Comparison of ENCODE assay signal across 8 cellular contexts in genomic region chr20:45972500-45973183, GRCh38. TPM values are rescaled to one million over a fixed set of nuclear protein-coding genes. Genes with fewer than 3 reads are reported as not detected.
DNase-seq lines count a peak whose midpoint lies in the region; ATAC-seq, FAIRE-seq and TF ChIP-seq lines count a peak whose summit lies in the region.

No MANE protein-coding gene starts in this region.

- CTCF ChIA-PET in Caco-2 (lab: Charles Lee) = interaction anchor here (0.6 to 5.5 kb wide), 8 partner anchors 14 to 1357 kb away, joined by 3 to 63 read pairs (median 4); partner anchors contain the start of gene PCIF1
- CTCF ChIA-PET in activated B cell treated with CpG ODN at 0.5 μM for 24 hours (lab: Charles Lee) = interaction anchor here (1.2 to 3.9 kb wide), 3 partner anchors 10 to 82 kb away, joined by 3 to 11 read pairs (median 6); partner anchors contain the start of genes CTSA and NEURL2

- DNase-seq in Caco-2 = no peak
- DNase-seq in activated B cell treated with CpG ODN at 0.5 μM for 24 hours = no peak
- DNase-seq in left ventricle myocardium superior = peak; percentile 38
- DNase-seq in small intestine = peak; percentile 96
- DNase-seq in NCI-H2171 treated with DMSO at 0.1 percent for 48 hours (lab: John Stamatoyannopoulos, UW) = no peak
- DNase-seq in stimulated activated CD4-positive, alpha-beta T cell treated with anti-CD3 and anti-CD28 coated beads, Interleukin-12 subunit alpha, Interleukin-12 subunit beta, amount 100 ng/mL, for 4 hours = no peak

- H3K36me3 ChIP-seq in Caco-2 (ENCODE audit: control insufficient read depth, insufficient read depth, low read length) = peaks cover 3% of the 10 kb centered on the region
- H3K36me3 ChIP-seq in small intestine (ENCODE audit: control insufficient read depth in 2 of 2, insufficient read depth in 2 of 2, low read length in 2 of 2) = peaks cover 0 to 2% of the 10 kb centered on the region in 2 donors

- H3K27me3 ChIP-seq in Caco-2 (replicated peaks; ENCODE audit: control insufficient read depth, insufficient read depth, low read length) = no peaks in the 10 kb centered on the region
- H3K27me3 ChIP-seq in small intestine (ENCODE audit: control insufficient read depth in 2 of 2, insufficient read depth in 2 of 2, low read length in 2 of 2) = no peaks in the 10 kb centered on the region

- H3K4me3 Mint-ChIP-seq in Caco-2 (ENCODE audit: unreplicated experiment) = peak overlapping the region; percentile 80
- peak overlapping the region; percentile 94 for H3K4me3 Mint-ChIP-seq in activated B cell treated with CpG ODN at 0.5 μM for 24 hours

- H3K36me3 Mint-ChIP-seq in Caco-2 (ENCODE audit: insufficient read depth, unreplicated experiment) (peaks cover 23% of the 10 kb centered on the region), activated B cell treated with CpG ODN at 0.5 μM for 24 hours (ENCODE audit: low read depth) (peaks cover 33% of the 10 kb centered on the region)

- peak overlapping the region; percentile 66 to 98 for H3K27ac ChIP-seq in small intestine (ENCODE audit: low read depth in 1 of 2, low read length in 1 of 2)

- ATAC-seq in HG03095 (IDR thresholded peaks at IDR 0.05; ENCODE audit: unreplicated experiment) = peak; percentile 72
- no peak for ATAC-seq in activated B cell treated with CpG ODN at 0.5 μM for 24 hours (ENCODE audit: low read depth)
- ATAC-seq in left ventricle myocardium superior = no peak
- no peak for ATAC-seq in HG03196 (IDR thresholded peaks at IDR 0.05; ENCODE audit: unreplicated experiment)

- POLR2A ChIA-PET in Caco-2 (lab: Charles Lee) (interaction anchor here (0.7 to 2.3 kb wide), 6 partner anchors 38 to 956 kb away, joined by 3 to 22 read pairs (median 4); partner anchors contain the start of genes ACOT8, PCIF1 and ZSWIM3), activated B cell treated with CpG ODN at 0.5 μM for 24 hours (lab: Charles Lee) (interaction anchor here (0.5 to 6.1 kb wide), 21 partner anchors 10 to 1995 kb away, joined by 3 to 110 read pairs (median 3); partner anchors contain the start of genes CTSA, DNTTIP1, NEURL2 and PCIF1)

- no peaks in the 10 kb centered on the region for H3K9me3 Mint-ChIP-seq in Caco-2 (ENCODE audit: unreplicated experiment)
- peaks cover 2% of the 10 kb centered on the region for H3K9me3 Mint-ChIP-seq in activated B cell treated with CpG ODN at 0.5 μM for 24 hours

- H3K4me1 ChIP-seq in Caco-2 (peaks cover 7% of the 10 kb centered on the region; the same call in 1 of the 2 replicates), small intestine (ENCODE audit: control insufficient read depth in 2 of 2, insufficient read depth in 1 of 2, low read depth in 1 of 2, low read length in 1 of 2) (peaks cover 0 to 8% of the 10 kb centered on the region in 2 donors)

- BruUV-seq in Caco-2 (replicated peaks; lab: Mats Ljungman, UMichigan) = no TSS peak

- TF ChIP-seq CTCF in Caco-2 (IDR thresholded peaks at IDR 0.05; ENCODE audit: insufficient read depth in 1 of 2, low read depth in 1 of 2, low read length in 1 of 2, severe bottlenecking in 1 of 2, unreplicated experiment in 1 of 2) = no peak
- no peak for TF ChIP-seq CTCF in activated B cell treated with CpG ODN at 0.5 μM for 24 hours (IDR thresholded peaks at IDR 0.05)

- H3K27ac Mint-ChIP-seq in Caco-2 (ENCODE audit: unreplicated experiment) (peak overlapping the region; percentile 81), activated B cell treated with CpG ODN at 0.5 μM for 24 hours (peak overlapping the region; percentile 100)

- intact Hi-C loops in Caco-2 (cut with micrococcal nuclease; ENCODE audit: unreplicated experiment) = loop anchor here (1.0 to 5.0 kb wide), 4 partner anchors 15 to 160 kb away; partner anchors contain the start of gene UBE2C
- intact Hi-C loops in activated B cell treated with CpG ODN at 0.5 μM for 24 hours (cut with micrococcal nuclease) = loop anchor here (1.0 to 5.0 kb wide), 6 partner anchors 36 to 610 kb away; partner anchors contain the start of genes DNTTIP1, ELMO2, MMP9 and NCOA5
- intact Hi-C loops in left ventricle myocardium superior (cut with micrococcal nuclease) = no loop called here

- no peaks in the 10 kb centered on the region for H3K9me3 ChIP-seq in Caco-2
- no peaks in the 10 kb centered on the region for H3K9me3 ChIP-seq in small intestine (ENCODE audit: control insufficient read depth, low read depth)

- peaks cover 7% of the 10 kb centered on the region for H3K27me3 Mint-ChIP-seq in Caco-2 (ENCODE audit: insufficient read depth, unreplicated experiment)
- no peaks in the 10 kb centered on the region for H3K27me3 Mint-ChIP-seq in activated B cell treated with CpG ODN at 0.5 μM for 24 hours

- FAIRE-seq in small intestine (lab: Jason Lieb, UNC) = no peak

- H3K4me1 Mint-ChIP-seq in Caco-2 (ENCODE audit: low read depth, unreplicated experiment) (peaks cover 13% of the 10 kb centered on the region), activated B cell treated with CpG ODN at 0.5 μM for 24 hours (peaks cover 25% of the 10 kb centered on the region)

- 42 to 43% (median 42%) methylated on average over 29 of the region's 29 CpGs for WGBS in small intestine, 3 donors

- H3K4me3 ChIP-seq in Caco-2 (ENCODE audit: low read depth, low read length) = peak overlapping the region; percentile 54
- peak overlapping the region in 1 of 2 donors; percentile 72 for H3K4me3 ChIP-seq in small intestine (ENCODE audit: low read depth in 1 of 2, low read length in 2 of 2)

RNA-seq across cellular contexts. Expression of gene ZNF335, which starts 0.6 kb away (rescaled TPM):
- 35.1 and 38.1 TPM in 2 replicates for total RNA-seq in Caco-2 (2022)
- 39.2 and 49.6 TPM in 2 replicates for total RNA-seq in activated B cell treated with CpG ODN at 0.5 μM for 24 hours
- total RNA-seq in left ventricle myocardium superior = 10.0 TPM
- 10 to 100 TPM; 10.7 to 20.8 (median 14.1) TPM for polyA plus RNA-seq in small intestine

RNA-seq across cellular contexts. Expression of gene MMP9, which starts 36.1 kb away (rescaled TPM):
- total RNA-seq in Caco-2 (2022) = 0.16 TPM in 1 of 2 replicates, not detected in the other
- total RNA-seq in activated B cell treated with CpG ODN at 0.5 μM for 24 hours = 2.0 and 2.3 TPM in 2 replicates
- 0.64 TPM for total RNA-seq in left ventricle myocardium superior
- under 1 TPM in 2 of 3 donors, not detected in 1; 0.66 to 0.81 TPM for polyA plus RNA-seq in small intestine

RNA-seq across cellular contexts. Expression of gene PCIF1, which starts 38.2 kb away (rescaled TPM):
- total RNA-seq in Caco-2 (2022) = 66.5 and 75.9 TPM in 2 replicates
- total RNA-seq in activated B cell treated with CpG ODN at 0.5 μM for 24 hours = 48.3 and 55.7 TPM in 2 replicates
- total RNA-seq in left ventricle myocardium superior = 26.2 TPM
- polyA plus RNA-seq in small intestine = 10 to 100 TPM; 16.1 to 30.0 (median 25.5) TPM

RNA-seq across cellular contexts. Expression of gene SLC12A5, which starts 56.4 kb away (rescaled TPM):
- total RNA-seq in Caco-2 (2022) = 0.56 and 1.9 TPM in 2 replicates
- not detected in 2 replicates for total RNA-seq in activated B cell treated with CpG ODN at 0.5 μM for 24 hours
- total RNA-seq in left ventricle myocardium superior = 1.3 TPM
- 1 to 10 TPM in 1 of 3 donors, not detected in 2; 4.6 TPM for polyA plus RNA-seq in small intestine

Comparison
In these comparisons a context has a peak if more than half of its experiments do, and no peak if none do; other contexts are left out.
1. DNase-seq: peak in left ventricle myocardium superior (single experiment) and small intestine (single experiment); none in Caco-2 (0 of 2), activated B cell treated with CpG ODN at 0.5 μM for 24 hours (single experiment), NCI-H2171 treated with DMSO at 0.1 percent for 48 hours (single experiment) and stimulated activated CD4-positive, alpha-beta T cell treated with anti-CD3 and anti-CD28 coated beads, Interleukin-12 subunit alpha, Interleukin-12 subunit beta, amount 100 ng/mL, for 4 hours (single experiment).